Comparison of ENCODE assay signal across 8 cellular contexts in genomic region chr2:144516981-144517824, GRCh38. TPM values are rescaled to one million over a fixed set of nuclear protein-coding genes. Genes with fewer than 3 reads are reported as not detected.
DNase-seq lines count a peak whose midpoint lies in the region; ATAC-seq lines count a peak whose summit lies in the region.

No MANE protein-coding gene starts in this region.

- peaks cover 42% of the 10 kb centered on the region for H3K27me3 Mint-ChIP-seq in T-helper 17 cell

- peaks cover 2% of the 10 kb centered on the region for H3K9me3 ChIP-seq in T-helper 17 cell (ENCODE audit: control insufficient read depth, low read length, poor library complexity, severe bottlenecking)

- peaks cover 11% of the 10 kb centered on the region for H3K36me3 Mint-ChIP-seq in T-helper 17 cell (ENCODE audit: low read depth)

- H3K27ac Mint-ChIP-seq in T-helper 17 cell = no peak overlapping the region

- H3K4me3 Mint-ChIP-seq in T-helper 17 cell = no peak overlapping the region

- peak; percentile 89 for DNase-seq in Daoy (ENCODE audit: low read depth)
- peak; percentile 71 for DNase-seq in HS-5 (ENCODE audit: low read depth)
- peak in 1 of 3 donors; percentile 34 for DNase-seq in T-helper 17 cell
- no peak for DNase-seq in left lobe of liver (ENCODE audit: low spot score)
- DNase-seq in stimulated activated CD4-positive, alpha-beta T cell treated with anti-CD3 and anti-CD28 coated beads, Interleukin-4, amount 100 ng/mL, for 1 hour = peak; percentile 50
- no peak for DNase-seq in cortex of kidney (lab: John Stamatoyannopoulos, UW)

- peaks cover 17% of the 10 kb centered on the region for H3K4me1 Mint-ChIP-seq in T-helper 17 cell

- H3K27ac ChIP-seq in cingulate gyrus (ENCODE audit: low read depth, low read length) = peak overlapping the region; percentile 99

- ATAC-seq in GM21423 (IDR thresholded peaks at IDR 0.05; ENCODE audit: unreplicated experiment) (peak; percentile 45), T-helper 17 cell (peak; percentile 74), left lobe of liver (peak; percentile 62)

RNA-seq across cellular contexts. Expression of gene ZEB2, which starts 2.7 kb away (rescaled TPM):
- 15.1 and 15.2 TPM in 2 replicates for total RNA-seq in Daoy (2014; rRNA removed; shearing (Covaris generic))
- total RNA-seq in T-helper 17 cell (10 to 100 TPM; 49.5 to 61.1 TPM), left lobe of liver (19.3 TPM)

Comparison
In these comparisons a context has a peak if more than half of its experiments do, and no peak if none do; other contexts are left out.
1. DNase-seq: peak in Daoy (single experiment), HS-5 (single experiment) and stimulated activated CD4-positive, alpha-beta T cell treated with anti-CD3 and anti-CD28 coated beads, Interleukin-4, amount 100 ng/mL, for 1 hour (single experiment); none in left lobe of liver (single experiment) and cortex of kidney (single experiment).
2. Peak in every context shown above with its lines, with median percentiles within 50 percentile points of each other: ATAC-seq.